In genomic region chr3:168485897-168486296, GRCh38 we compare ENCODE assay signal across 2 cellular contexts.
TF ChIP-seq lines count a peak whose summit lies in the region.

No MANE protein-coding gene starts in this region.

TF ChIP-seq in HEK293, 187 proteins besides CTCF, POLR2A, EP300 and RAD21 (continued from another document):
- TF ChIP-seq ZNF398 (tag by site-specific recombination; IDR thresholded peaks at IDR 0.05) (no peak), PRDM4 (tag by site-specific recombination; IDR thresholded peaks at IDR 0.05) (no peak), TSHZ1 (tag by site-specific recombination; IDR thresholded peaks at IDR 0.05; ENCODE audit: borderline replicate concordance) (0 out of 2 replicates have a peak, but pooled peaks have one; percentile 15), PRDM1 (tag by site-specific recombination; IDR thresholded peaks at IDR 0.05) (peak; percentile 25; the same call in 1 of the 2 replicates), ZNF335 (tag by site-specific recombination; conservative IDR thresholded peaks at IDR 0.05) (peak; percentile 74), ZNF629 (tag by site-specific recombination; IDR thresholded peaks at IDR 0.05) (peak; percentile 24; the same call in 1 of the 2 replicates), GLI2 (tag by site-specific recombination; IDR thresholded peaks at IDR 0.05; ENCODE audit: borderline replicate concordance, low read depth) (no peak), ZNF791 (tag by site-specific recombination; IDR thresholded peaks at IDR 0.05) (no peak), PRDM6 (tag by site-specific recombination; IDR thresholded peaks at IDR 0.05) (peak; percentile 96), OSR2 (tag by site-specific recombination; IDR thresholded peaks at IDR 0.05) (0 out of 2 replicates have a peak, but pooled peaks have one; percentile 14), ZNF776 (tag by site-specific recombination; IDR thresholded peaks at IDR 0.05; ENCODE audit: borderline replicate concordance) (no peak)

TF ChIP-seq in WTC11, 78 proteins besides CTCF, POLR2A, EP300 and RAD21 (continued from another document):
- no peak for TF ChIP-seq FOXP4 (CRISPR knock-in tag; IDR thresholded peaks at IDR 0.05)
- TF ChIP-seq NFE2L1 (CRISPR knock-in tag; IDR thresholded peaks at IDR 0.05), result no peak
- TF ChIP-seq ZNF416 (CRISPR knock-in tag; IDR thresholded peaks at IDR 0.05), result no peak
- no peak for TF ChIP-seq ZNF263 (CRISPR knock-in tag; IDR thresholded peaks at IDR 0.05; ENCODE audit: low read depth)
- no peak for TF ChIP-seq ZNF532 (CRISPR knock-in tag; IDR thresholded peaks at IDR 0.05; ENCODE audit: borderline replicate concordance)
- TF ChIP-seq RORB (CRISPR knock-in tag; IDR thresholded peaks at IDR 0.05), result no peak
- TF ChIP-seq ZNF423 (CRISPR knock-in tag; IDR thresholded peaks at IDR 0.05), result no peak
